Comparison of ENCODE assay signal across 8 cellular contexts in the genomic region with DNA sequence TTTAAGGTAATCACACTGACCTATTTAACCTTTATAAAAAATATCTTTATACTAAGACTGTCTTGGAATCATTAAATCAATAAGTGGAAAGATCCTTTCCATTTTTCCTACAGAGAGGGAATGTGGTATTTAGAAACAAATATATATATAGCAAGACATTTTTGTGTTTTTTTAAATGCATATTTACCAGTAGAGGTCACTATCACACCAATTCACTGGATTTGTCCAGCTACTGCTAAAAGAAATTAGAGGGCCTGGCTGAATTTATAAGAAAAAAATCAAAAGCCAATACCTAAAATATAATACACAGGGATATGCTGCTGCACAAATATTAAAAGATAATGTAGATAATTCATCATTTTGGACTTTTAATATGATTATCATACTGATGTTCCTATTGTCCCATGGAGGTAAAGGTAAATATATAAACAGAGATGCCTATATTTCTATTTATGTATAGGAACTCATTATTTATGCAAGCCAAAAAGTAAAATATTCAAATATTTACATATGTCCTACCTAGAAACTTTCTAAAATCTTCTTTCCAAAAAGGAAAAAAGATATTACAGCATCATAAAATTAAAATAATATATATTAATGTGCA.
DNase-seq lines count a peak whose midpoint lies in the region; ATAC-seq and TF ChIP-seq lines count a peak whose summit lies in the region.

No MANE protein-coding gene starts in this region.

- peaks cover 4 to 14% (median 6%) of the 10 kb centered on the region in 6 donors for H3K9me3 Mint-ChIP-seq in immature natural killer cell
- peaks cover 5 to 6% of the 10 kb centered on the region in 2 donors for H3K9me3 Mint-ChIP-seq in activated T-cell treated with anti-CD3 and anti-CD28 coated beads, Interleukin-2, amount 50 U/mL, for 72 hours

- no peak overlapping the region for H3K4me3 Mint-ChIP-seq in immature natural killer cell
- H3K4me3 Mint-ChIP-seq in activated T-cell treated with anti-CD3 and anti-CD28 coated beads, Interleukin-2, amount 50 U/mL, for 72 hours, result no peak overlapping the region

- H3K27ac Mint-ChIP-seq in immature natural killer cell, result no peak overlapping the region
- no peak overlapping the region for H3K27ac Mint-ChIP-seq in activated T-cell treated with anti-CD3 and anti-CD28 coated beads, Interleukin-2, amount 50 U/mL, for 72 hours

- no peak for ATAC-seq in activated T-cell treated with anti-CD3 and anti-CD28 coated beads, Interleukin-2, amount 50 U/mL, for 72 hours (replicated peaks in 1 of 2)
- ATAC-seq in HG03571 (IDR thresholded peaks at IDR 0.05; ENCODE audit: unreplicated experiment) (no peak), HG02870 (IDR thresholded peaks at IDR 0.05; ENCODE audit: unreplicated experiment) (no peak)

- in situ Hi-C loops in KBM-7 (cut with MboI; ENCODE audit: low pct_unique_long_range_greater_than_20kb, low sequenced_read_pairs), result no loop called here

- H3K27me3 Mint-ChIP-seq in immature natural killer cell (ENCODE audit: low read depth in 3 of 3), result no peaks in the 10 kb centered on the region
- no peaks in the 10 kb centered on the region for H3K27me3 Mint-ChIP-seq in activated T-cell treated with anti-CD3 and anti-CD28 coated beads, Interleukin-2, amount 50 U/mL, for 72 hours (ENCODE audit: low read depth)

- H3K27ac ChIP-seq in VCaP, result no peak overlapping the region

- DNase-seq in EH (ENCODE audit: low read depth), result peak; percentile 75
- DNase-seq in KBM-7, result peak; percentile 48
- peak; percentile 63 for DNase-seq in iris pigment epithelial cell (ENCODE audit: low read depth)
- DNase-seq in immature natural killer cell, result no peak
- DNase-seq in activated T-cell treated with anti-CD3 and anti-CD28 coated beads, Interleukin-2, amount 50 U/mL, for 72 hours, result no peak

- no peaks in the 10 kb centered on the region for H3K4me1 Mint-ChIP-seq in immature natural killer cell
- no peaks in the 10 kb centered on the region for H3K4me1 Mint-ChIP-seq in activated T-cell treated with anti-CD3 and anti-CD28 coated beads, Interleukin-2, amount 50 U/mL, for 72 hours (ENCODE audit: low read depth)

- TF ChIP-seq CTCF in VCaP (conservative IDR thresholded peaks at IDR 0.05), result peak; percentile 75

- peaks cover 0 to 5% (median 3%) of the 10 kb centered on the region in 3 donors for H3K36me3 Mint-ChIP-seq in immature natural killer cell
- peaks cover 4% of the 10 kb centered on the region in 2 donors for H3K36me3 Mint-ChIP-seq in activated T-cell treated with anti-CD3 and anti-CD28 coated beads, Interleukin-2, amount 50 U/mL, for 72 hours (ENCODE audit: insufficient read depth in 2 of 2)

Comparison
In these comparisons a context has a peak if more than half of its experiments do, and no peak if none do; other contexts are left out.
1. DNase-seq: peak in EH (single experiment), KBM-7 (single experiment) and iris pigment epithelial cell (single experiment); none in immature natural killer cell (0 of 3) and activated T-cell treated with anti-CD3 and anti-CD28 coated beads, Interleukin-2, amount 50 U/mL, for 72 hours (0 of 2).